21 cellular contexts compared by ENCODE assay signal in genomic region chr17:80214878-80215210, GRCh38. TPM values are rescaled to one million over a fixed set of nuclear protein-coding genes. Genes with fewer than 3 reads are reported as not detected.
"Had no signal": no experiment of that assay in that cellular context is flagged by ENCODE, and none has a peak within 500 bp of the region (broad histone marks: within the 10 kb centered on the region; RNA-seq: fewer than 3 reads in every experiment).

No MANE protein-coding gene starts in this region.

- FAIRE-seq: RCC 7860 had no signal

- H3K4me3 ChIP-seq: MG63, SJCRH30 had no signal

- H3K27ac ChIP-seq: SJCRH30 had no signal

- H3K27me3 ChIP-seq: MG63, SJCRH30 had no signal

- DNase-seq: Karpas-422, KG1, MG63, NCI-H1092, NCI-H1105 treated with DMSO at 0.1 percent for 48 hours, NCI-H1417 treated with DMSO at 0.1 percent for 48 hours, NCI-H146, NCI-H1694 treated with DMSO at 0.1 percent for 48 hours, NCI-H1930, NCI-H2081, NCI-H2107, NCI-H2227 treated with DMSO at 0.1 percent for 48 hours, NCI-H524, NCI-H526 treated with DMSO at 0.1 percent for 48 hours, NCI-H774, RPMI8226, SHP77 treated with DMSO at 0.1 percent for 48 hours, SJCRH30 had no signal

- ATAC-seq: SK-N-SH treated with all-trans-retinoic acid at 6 μM for 48 hours had no signal

- H3K9me3 ChIP-seq: MG63, SJCRH30 had no signal

RNA-seq across cellular contexts. Expression of gene CARD14, which starts 45.0 kb away (rescaled TPM):
- total RNA-seq: HT1080 had no signal
